ENCODE assay signal across 19 cellular contexts in genomic region chr20:58010186-58010585, GRCh38.
"Had no signal": no experiment of that assay in that cellular context is flagged by ENCODE, and none has a peak within 500 bp of the region (broad histone marks: within the 10 kb centered on the region; RNA-seq: fewer than 3 reads in every experiment).

No MANE protein-coding gene starts in this region.

- H3K27ac ChIP-seq: epithelial cell of prostate, esophagus muscularis mucosa, gastroesophageal sphincter, neutrophil, sigmoid colon, skin epidermis, suprapubic skin, tibial artery had no signal

- H3K9me3 ChIP-seq: esophagus muscularis mucosa, neutrophil, sigmoid colon, suprapubic skin, tibial artery had no signal

- H3K36me3 ChIP-seq: esophagus muscularis mucosa, gastroesophageal sphincter, neutrophil, sigmoid colon, suprapubic skin, tibial artery had no signal

- ATAC-seq: gastroesophageal sphincter; left colon; left ventricle myocardium superior; naive thymus-derived CD4-positive, alpha-beta T cell had no signal

- H3K4me3 ChIP-seq: esophagus muscularis mucosa, gastroesophageal sphincter, lung, sigmoid colon, skin epidermis, suprapubic skin, tibial artery had no signal

- H3K4me1 ChIP-seq: esophagus muscularis mucosa, gastroesophageal sphincter, sigmoid colon, suprapubic skin had no signal

- H3K27me3 ChIP-seq: esophagus muscularis mucosa, neutrophil, suprapubic skin, tibial artery had no signal

- H3K27ac Mint-ChIP-seq: naive thymus-derived CD4-positive, alpha-beta T cell; nephron progenitor cell had no signal

- DNase-seq: effector memory CD4-positive, alpha-beta T cell; glutamatergic neuron; left colon; left ventricle myocardium superior; mesendoderm; naive thymus-derived CD4-positive, alpha-beta T cell; nephron progenitor cell; sigmoid colon; stimulated activated CD4-positive, alpha-beta T cell treated with anti-CD3 and anti-CD28 coated beads, Interleukin-12 subunit alpha, Interleukin-12 subunit beta, amount 100 ng/mL, for 4 hours; stimulated activated naive CD4-positive, alpha-beta T cell treated with Interleukin-2 at 50 U/mL for 16 hours had no signal

- H3K9me3 Mint-ChIP-seq: central memory CD8-positive, alpha-beta T cell; naive thymus-derived CD4-positive, alpha-beta T cell had no signal

- H3K36me3 Mint-ChIP-seq: naive thymus-derived CD4-positive, alpha-beta T cell had no signal

- H3K4me3 Mint-ChIP-seq: central memory CD8-positive, alpha-beta T cell; naive thymus-derived CD4-positive, alpha-beta T cell; nephron progenitor cell had no signal
